8 cellular contexts compared by ENCODE assay signal in the genomic region with DNA sequence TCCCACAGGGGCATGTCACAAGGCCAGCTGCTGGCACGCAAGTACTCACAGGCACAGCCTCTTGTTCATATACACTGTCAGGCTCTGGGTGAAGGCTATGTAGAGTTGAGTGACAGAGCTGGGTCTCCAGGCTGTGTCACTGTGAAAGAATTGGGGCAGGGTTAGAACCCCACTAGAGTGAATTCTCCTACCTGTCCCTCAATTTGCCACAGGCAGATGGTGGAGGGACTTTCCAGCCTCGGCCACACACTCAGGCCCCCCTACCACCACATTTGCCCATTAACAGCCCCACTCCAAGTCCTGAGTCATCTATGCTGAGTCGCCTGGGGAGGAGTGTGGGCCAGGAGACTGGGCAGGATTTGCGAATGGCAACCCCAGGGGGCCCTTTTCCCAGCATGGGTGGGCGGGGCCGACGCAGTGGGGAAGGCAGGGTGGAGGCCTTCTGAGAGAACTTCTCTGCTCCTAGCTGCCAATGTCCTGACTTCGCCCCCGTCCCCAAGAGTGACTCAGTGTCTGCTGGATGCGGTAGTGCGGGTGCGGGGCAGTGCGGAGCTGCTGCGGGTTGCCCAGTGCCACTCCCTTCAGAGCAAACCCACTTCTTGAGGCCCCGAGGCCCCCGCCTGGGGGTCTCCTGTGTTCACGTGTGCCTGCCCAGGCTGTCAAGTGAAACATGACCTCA. TPM values are rescaled to one million over a fixed set of nuclear protein-coding genes. Genes with fewer than 3 reads are reported as not detected.
A peak's percentile ranks its signal among the peaks of the same experiment; 100 is the strongest.
DNase-seq lines count a peak whose midpoint lies in the region; ATAC-seq and TF ChIP-seq lines count a peak whose summit lies in the region.

No MANE protein-coding gene starts in this region.

- H3K36me3 ChIP-seq in PC-9 (ENCODE audit: low read depth) (no peaks in the 10 kb centered on the region), psoas muscle (ENCODE audit: insufficient read depth in 1 of 2, low read depth in 1 of 2) (no peaks in the 10 kb centered on the region)

- peak overlapping the region; percentile 72 for H3K4me2 ChIP-seq in PC-9

- no peaks in the 10 kb centered on the region for H3K79me2 ChIP-seq in PC-9 (ENCODE audit: low read depth)

- H3K4me3 ChIP-seq in PC-9 = no peak overlapping the region; the same call in 1 of the 2 replicates
- peak overlapping the region; percentile 69 for H3K4me3 ChIP-seq in psoas muscle

- POLR2A ChIA-PET in PC-9 (lab: Charles Lee; ENCODE audit: unreplicated experiment) = interaction anchor here (0.6 to 1.1 kb wide), 2 partner anchors 132 to 471 kb away, joined by 4 to 6 read pairs; no protein-coding TSS in a partner anchor

- in situ Hi-C loops in G401 (cut with HindIII; ENCODE audit: low sequenced_read_pairs) = loop anchor here (5.0 kb wide), 1 partner anchor 43 kb away; no protein-coding TSS in a partner anchor

- no peaks in the 10 kb centered on the region for H4K20me1 ChIP-seq in PC-9 (ENCODE audit: insufficient read depth)

- H3K9me3 ChIP-seq in PC-9 (ENCODE audit: insufficient read depth, low read depth) (no peaks in the 10 kb centered on the region), psoas muscle (no peaks in the 10 kb centered on the region)

- peaks cover 13% of the 10 kb centered on the region; the same call in 1 of the 2 replicates for H3F3A ChIP-seq in PC-9 (ENCODE audit: insufficient read depth, low read depth)

- 0 out of 2 replicates have a peak overlapping the region, but pooled peaks have one; percentile 6 for H3K27ac ChIP-seq in PC-9
- no peak overlapping the region for H3K27ac ChIP-seq in psoas muscle

- ATAC-seq in psoas muscle (peak; percentile 36 to 47 (median 46)), left lobe of liver (no peak), HG02678 (IDR thresholded peaks at IDR 0.05; ENCODE audit: unreplicated experiment) (no peak)

- intact Hi-C loops in PC-9 (cut with micrococcal nuclease; ENCODE audit: unreplicated experiment) (no loop called here), psoas muscle (cut with DNase I) (loop anchor here in 1 of 2 donors (5.0 kb wide), 1 partner anchor 33 kb away; no protein-coding TSS in a partner anchor)

- no peaks in the 10 kb centered on the region for H3K9me2 ChIP-seq in PC-9 (ENCODE audit: insufficient read depth)

- CTCF ChIA-PET in PC-9 (lab: Charles Lee) = interaction anchor here (0.7 kb wide), 1 partner anchor 34 kb away, joined by 5 read pairs; no protein-coding TSS in a partner anchor

- BruUV-seq in PC-9 (replicated peaks; lab: Mats Ljungman, UMichigan) = no TSS peak

- no peak overlapping the region for H2AFZ ChIP-seq in PC-9

- peaks cover 20% of the 10 kb centered on the region for H3K27me3 ChIP-seq in PC-9 (ENCODE audit: insufficient read depth, low read depth)
- H3K27me3 ChIP-seq in psoas muscle (ENCODE audit: insufficient read depth in 3 of 3, low read length in 2 of 3) = peaks cover 0 to 21% (median 11%) of the 10 kb centered on the region in 3 donors

- H3K4me1 ChIP-seq in PC-9 (replicated peaks; ENCODE audit: insufficient read depth) = peaks cover 27% of the 10 kb centered on the region
- H3K4me1 ChIP-seq in psoas muscle = peaks cover 27% of the 10 kb centered on the region

- DNase-seq in A172 (ENCODE audit: low spot score) (peak; percentile 99), G401 (ENCODE audit: low spot score) (peak; percentile 49), PC-9 (peak; percentile 66 to 73), fibroblast of gingiva (ENCODE audit: low read depth) (peak; percentile 83), psoas muscle (peak; percentile 67 to 81), left lobe of liver (ENCODE audit: low spot score) (no peak), NCI-H510A (lab: John Stamatoyannopoulos, UW) (no peak)

- WGBS in psoas muscle, 3 donors = 51 to 66% (median 54%) methylated on average over 17 of the region's 17 CpGs

- no peak for TF ChIP-seq CTCF in PC-9 (conservative IDR thresholded peaks at IDR 0.05)
- no peak for TF ChIP-seq CTCF in psoas muscle (IDR thresholded peaks at IDR 0.05)

RNA-seq across cellular contexts. Expression of gene PSD2, which starts 50.3 kb away (rescaled TPM):
- 0.03 and 0.05 TPM in 2 replicates for total RNA-seq in A172 (2014; rRNA removed; shearing (Covaris generic))
- total RNA-seq in G401 (2014; rRNA removed; shearing (Covaris generic)) = 0.31 and 2.0 TPM in 2 replicates
- total RNA-seq in PC-9 (2021) (0.07 and 0.08 TPM in 2 replicates), psoas muscle (under 1 TPM in 2 of 4 donors, not detected in 2; 0.04 to 0.37 TPM), left lobe of liver (0.08 TPM)
- under 1 TPM; 0.01 to 0.04 (median 0.03) TPM for polyA plus RNA-seq in psoas muscle

Comparison
In these comparisons a context has a peak if more than half of its experiments do, and no peak if none do; other contexts are left out.
1. DNase-seq: peak in A172 (single experiment), G401 (single experiment), PC-9 (2 of 2), fibroblast of gingiva (single experiment) and psoas muscle (2 of 2); none in left lobe of liver (single experiment) and NCI-H510A (single experiment).
2. ATAC-seq: peak in psoas muscle (4 of 4); none in left lobe of liver (single experiment) and HG02678 (single experiment).